In the genomic region with DNA sequence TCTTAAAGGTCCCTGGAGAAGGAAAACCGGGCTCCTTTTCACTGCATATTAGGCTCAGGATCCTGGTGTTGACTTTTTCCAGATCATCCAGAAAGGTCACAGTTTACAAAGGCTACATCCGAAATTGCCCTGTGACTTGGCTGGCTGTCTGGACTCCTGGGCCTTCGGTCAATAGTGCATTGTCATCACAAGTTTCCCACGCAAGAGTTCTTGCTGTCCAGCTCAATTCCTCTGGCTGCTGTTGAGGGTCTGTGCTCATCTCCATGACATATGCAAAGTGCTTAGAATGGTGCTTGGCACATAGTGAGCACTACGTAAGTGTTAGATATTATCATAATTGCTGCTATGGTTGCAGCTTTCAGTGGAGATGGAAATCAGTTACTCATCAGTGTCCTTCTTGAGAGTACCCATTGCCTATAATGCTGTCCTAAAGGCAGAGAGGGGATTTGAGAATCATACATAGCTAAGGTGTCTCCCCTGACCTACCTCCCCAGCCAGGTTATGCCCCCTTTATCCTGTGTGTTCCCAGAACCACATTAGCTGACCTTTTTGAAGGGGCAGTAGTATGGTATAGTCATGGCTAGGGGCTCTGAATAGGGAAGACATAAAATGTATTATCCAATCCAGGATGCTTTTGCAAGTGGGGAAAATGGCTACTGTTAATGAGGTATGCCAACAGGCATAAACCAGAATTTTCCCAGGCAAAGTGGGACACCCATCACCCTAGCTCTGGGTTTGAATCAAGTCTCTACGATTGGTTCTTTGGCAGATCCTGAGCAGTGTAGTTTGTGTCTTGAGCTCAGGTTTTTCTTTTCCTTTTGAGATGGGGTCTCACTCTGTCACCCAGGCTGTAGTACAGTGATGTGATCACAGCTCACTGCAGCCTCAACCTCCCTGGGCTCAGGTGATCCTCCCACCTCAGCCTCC, we compare ENCODE assay signal across 13 cellular contexts.
DNase-seq lines count a peak whose midpoint lies in the region; ATAC-seq and TF ChIP-seq lines count a peak whose summit lies in the region.
"Had no signal": no experiment of that assay in that cellular context is flagged by ENCODE, and none has a peak within 500 bp of the region (broad histone marks: within the 10 kb centered on the region; RNA-seq: fewer than 3 reads in every experiment).

No MANE protein-coding gene starts in this region.

- 79% methylated on average over 4 to 6 of the region's 6 CpGs for WGBS in body of pancreas, 2 donors
- 79 to 91% (median 84%) methylated on average over 6 of the region's 6 CpGs for WGBS in spleen, 5 donors
- 72 to 81% (median 79%) methylated on average over 6 of the region's 6 CpGs for WGBS in ovary, 3 donors
- 57% methylated on average over 5 of the region's 6 CpGs for WGBS in esophagus muscularis mucosa

- H3K36me3 Mint-ChIP-seq in activated T-cell treated with anti-CD3 and anti-CD28 coated beads, Interleukin-2, amount 50 U/mL, for 24 hours (ENCODE audit: low read depth): no peaks in the 10 kb centered on the region

- no peak overlapping the region for H3K4me3 ChIP-seq in OCI-LY3 (ENCODE audit: low read length)
- H3K4me3 ChIP-seq in body of pancreas: no peak overlapping the region
- no peak overlapping the region for H3K4me3 ChIP-seq in spleen
- no peak overlapping the region for H3K4me3 ChIP-seq in ovary
- no peak overlapping the region for H3K4me3 ChIP-seq in esophagus muscularis mucosa

- H3K36me3 ChIP-seq in OCI-LY3 (replicated peaks; ENCODE audit: low read depth, low read length) (peaks cover 6% of the 10 kb centered on the region), body of pancreas (replicated peaks in 1 of 2; ENCODE audit: insufficient read depth in 1 of 2, low read depth in 2 of 2) (no peaks in the 10 kb centered on the region), spleen (no peaks in the 10 kb centered on the region), ovary (no peaks in the 10 kb centered on the region), esophagus muscularis mucosa (no peaks in the 10 kb centered on the region)

- H3K27ac Mint-ChIP-seq in activated T-cell treated with anti-CD3 and anti-CD28 coated beads, Interleukin-2, amount 50 U/mL, for 24 hours: peak overlapping the region; percentile 95

- no peak for TF ChIP-seq POLR2A in body of pancreas (IDR thresholded peaks at IDR 0.05)
- TF ChIP-seq POLR2A in spleen (IDR thresholded peaks at IDR 0.05): no peak
- TF ChIP-seq POLR2A in ovary (IDR thresholded peaks at IDR 0.05): no peak
- no peak for TF ChIP-seq POLR2A in esophagus muscularis mucosa (IDR thresholded peaks at IDR 0.05; ENCODE audit: low read depth)

- no peak for DNase-seq in activated T-cell treated with anti-CD3 and anti-CD28 coated beads, Interleukin-2, amount 50 U/mL, for 24 hours
- DNase-seq in activated T-cell treated with anti-CD3 and anti-CD28 coated beads for 4 hours: no peak
- DNase-seq in body of pancreas: peak in 2 of 4 donors; percentile 13 to 28
- no peak for DNase-seq in spleen
- no peak for DNase-seq in ovary
- DNase-seq in esophagus muscularis mucosa (ENCODE audit: extremely low spot score): no peak
- DNase-seq: EL, KG1, left cardiac atrium, NCI-H2029 treated with DMSO at 0.1 percent for 48 hours, nucleus accumbens had no signal

- peak overlapping the region; percentile 87 for H3K9ac ChIP-seq in OCI-LY3 (ENCODE audit: low read length)

- TF ChIP-seq CTCF in OCI-LY3 (IDR thresholded peaks at IDR 0.05; ENCODE audit: low read depth, low read length): no peak
- no peak for TF ChIP-seq CTCF in body of pancreas (IDR thresholded peaks at IDR 0.05)
- TF ChIP-seq CTCF in spleen (IDR thresholded peaks at IDR 0.05 in 8 of 11, conservative IDR thresholded peaks at IDR 0.05 in 3 of 11): no peak
- TF ChIP-seq CTCF in ovary (IDR thresholded peaks at IDR 0.05): no peak
- no peak for TF ChIP-seq CTCF in esophagus muscularis mucosa (IDR thresholded peaks at IDR 0.05)

- no peaks in the 10 kb centered on the region for H4K20me1 ChIP-seq in OCI-LY3 (ENCODE audit: insufficient read depth, low read length)

- TF ChIP-seq EP300 in ovary (IDR thresholded peaks at IDR 0.05): no peak
- no peak for TF ChIP-seq EP300 in esophagus muscularis mucosa (IDR thresholded peaks at IDR 0.05)

- H3K27me3 Mint-ChIP-seq in activated T-cell treated with anti-CD3 and anti-CD28 coated beads, Interleukin-2, amount 50 U/mL, for 24 hours: no peaks in the 10 kb centered on the region

- intact Hi-C loops in body of pancreas (cut with DNase I) (no loop called here), spleen (cut with DNase I; ENCODE audit: low total_unique reads) (no loop called here), ovary (cut with DNase I) (no loop called here), esophagus muscularis mucosa (cut with DNase I) (no loop called here)

- H3K4me2 ChIP-seq in OCI-LY3 (ENCODE audit: low read length): peak overlapping the region; percentile 76

- peak overlapping the region; percentile 28 for H3K4me3 Mint-ChIP-seq in activated T-cell treated with anti-CD3 and anti-CD28 coated beads, Interleukin-2, amount 50 U/mL, for 24 hours

- H3K4me1 ChIP-seq in OCI-LY3 (ENCODE audit: low read length) (peaks cover 91% of the 10 kb centered on the region), body of pancreas (no peaks in the 10 kb centered on the region), spleen (peaks cover 8 to 53% (median 34%) of the 10 kb centered on the region in 6 donors), ovary (ENCODE audit: insufficient read depth) (no peaks in the 10 kb centered on the region), esophagus muscularis mucosa (peaks cover 0 to under 1% (median 0%) of the 10 kb centered on the region in 4 donors)

- H3K27me3 ChIP-seq in OCI-LY3 (ENCODE audit: low read depth, low read length): no peaks in the 10 kb centered on the region
- no peaks in the 10 kb centered on the region for H3K27me3 ChIP-seq in body of pancreas
- no peaks in the 10 kb centered on the region for H3K27me3 ChIP-seq in spleen (replicated peaks in 1 of 7)
- no peaks in the 10 kb centered on the region for H3K27me3 ChIP-seq in ovary
- peaks cover 0 to 10% (median 1%) of the 10 kb centered on the region in 4 donors for H3K27me3 ChIP-seq in esophagus muscularis mucosa

- H2AFZ ChIP-seq in OCI-LY3 (ENCODE audit: low read depth, low read length): no peak overlapping the region

- H3K9me3 Mint-ChIP-seq in activated T-cell treated with anti-CD3 and anti-CD28 coated beads, Interleukin-2, amount 50 U/mL, for 24 hours: no peaks in the 10 kb centered on the region

- H3K79me2 ChIP-seq in OCI-LY3 (ENCODE audit: low read length): no peaks in the 10 kb centered on the region; the same call in 1 of the 2 replicates

- H3K9me3 ChIP-seq in OCI-LY3 (ENCODE audit: insufficient read depth, low read length) (no peaks in the 10 kb centered on the region), body of pancreas (no peaks in the 10 kb centered on the region), spleen (no peaks in the 10 kb centered on the region), ovary (no peaks in the 10 kb centered on the region), esophagus muscularis mucosa (no peaks in the 10 kb centered on the region)

- H3K27ac ChIP-seq in OCI-LY3 (ENCODE audit: low read length) (peak overlapping the region; percentile 99), body of pancreas (no peak overlapping the region), spleen (peak overlapping the region in 5 of 8 donors; percentile 77 to 91 (median 85)), ovary (no peak overlapping the region), esophagus muscularis mucosa (replicated peaks in 1 of 4) (no peak overlapping the region)

- ATAC-seq in body of pancreas (peak; percentile 40), GM21381 (IDR thresholded peaks at IDR 0.05; ENCODE audit: unreplicated experiment) (no peak)

- peaks cover 90% of the 10 kb centered on the region for H3K4me1 Mint-ChIP-seq in activated T-cell treated with anti-CD3 and anti-CD28 coated beads, Interleukin-2, amount 50 U/mL, for 24 hours (ENCODE audit: low read depth)

Comparison
In these comparisons a context has a peak if more than half of its experiments do, and no peak if none do; other contexts are left out.
1. H3K27ac ChIP-seq: peak in OCI-LY3 (single experiment) and spleen (5 of 8); none in body of pancreas (0 of 4), ovary (0 of 2) and esophagus muscularis mucosa (0 of 4).